In the genomic region with DNA sequence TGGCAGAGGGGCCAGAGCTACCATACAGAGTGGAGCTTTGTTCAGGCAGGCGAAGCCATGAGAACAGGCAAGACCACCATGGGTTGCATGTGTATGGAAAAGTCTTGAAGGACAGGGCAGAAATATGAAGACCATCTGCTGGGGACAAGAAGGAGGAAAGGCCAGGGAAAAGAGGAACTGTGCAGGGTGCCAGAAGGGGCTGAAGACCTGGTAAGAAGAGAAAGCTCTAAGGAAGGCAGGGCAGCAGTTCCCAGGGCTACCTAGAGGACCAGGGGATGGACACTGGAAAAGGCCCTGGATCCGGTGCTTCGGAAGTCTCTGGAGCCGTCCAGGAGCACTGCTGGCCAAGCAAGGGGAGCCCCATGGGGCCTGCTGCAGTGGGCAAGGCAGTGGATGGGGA, we compare ENCODE assay signal across 19 cellular contexts. TPM values are rescaled to one million over a fixed set of nuclear protein-coding genes. Genes with fewer than 3 reads are reported as not detected.
A peak's percentile ranks its signal among the peaks of the same experiment; 100 is the strongest.
DNase-seq lines count a peak whose midpoint lies in the region; ATAC-seq, FAIRE-seq and TF ChIP-seq lines count a peak whose summit lies in the region.
"Had no signal": no experiment of that assay in that cellular context is flagged by ENCODE, and none has a peak within 500 bp of the region (broad histone marks: within the 10 kb centered on the region; RNA-seq: fewer than 3 reads in every experiment).

No MANE protein-coding gene starts in this region.

- no peak overlapping the region for H2AFZ ChIP-seq in osteoblast (ENCODE audit: low read length)

- no peaks in the 10 kb centered on the region for H3K9me3 Mint-ChIP-seq in endothelial cell (ENCODE audit: unreplicated experiment)
- H3K9me3 Mint-ChIP-seq: CD4-positive, CD25-positive, alpha-beta regulatory T cell; HFFc6 had no signal

- no peak overlapping the region for H3K27ac ChIP-seq in heart left ventricle
- H3K27ac ChIP-seq in right atrium auricular region = no peak overlapping the region
- H3K27ac ChIP-seq in osteoblast (ENCODE audit: low read depth, low read length) = no peak overlapping the region
- H3K27ac ChIP-seq: 22Rv1, BLaER1 had no signal

- H3K4me3 Mint-ChIP-seq in endothelial cell (ENCODE audit: unreplicated experiment) = peak overlapping the region; percentile 56
- H3K4me3 Mint-ChIP-seq: CD4-positive, CD25-positive, alpha-beta regulatory T cell; HFFc6 had no signal

- H3K9me3 ChIP-seq in heart left ventricle (no peaks in the 10 kb centered on the region), right atrium auricular region (no peaks in the 10 kb centered on the region), osteoblast (ENCODE audit: low read depth, low read length) (no peaks in the 10 kb centered on the region)
- H3K9me3 ChIP-seq: BLaER1 had no signal

- TF ChIP-seq CTCF in heart left ventricle (IDR thresholded peaks at IDR 0.05) = no peak
- TF ChIP-seq CTCF in right atrium auricular region (IDR thresholded peaks at IDR 0.05) = no peak
- TF ChIP-seq CTCF in endothelial cell (IDR thresholded peaks at IDR 0.05; ENCODE audit: unreplicated experiment) = no peak
- TF ChIP-seq CTCF in osteoblast (IDR thresholded peaks at IDR 0.05; ENCODE audit: extremely low read depth, low read depth, low read length) = no peak

- no peaks in the 10 kb centered on the region for H3K4me1 Mint-ChIP-seq in endothelial cell (ENCODE audit: unreplicated experiment)
- H3K4me1 Mint-ChIP-seq: CD4-positive, CD25-positive, alpha-beta regulatory T cell had no signal

- no peak for FAIRE-seq in urothelium cell line (lab: Jason Lieb, UNC)

- H3K27ac Mint-ChIP-seq in endothelial cell (ENCODE audit: unreplicated experiment) = no peak overlapping the region
- H3K27ac Mint-ChIP-seq: CD4-positive, CD25-positive, alpha-beta regulatory T cell; HFFc6 had no signal

- H3K27me3 ChIP-seq in heart left ventricle = no peaks in the 10 kb centered on the region
- no peaks in the 10 kb centered on the region for H3K27me3 ChIP-seq in right atrium auricular region
- H3K27me3 ChIP-seq in osteoblast (ENCODE audit: insufficient read depth, low read length) = no peaks in the 10 kb centered on the region
- H3K27me3 ChIP-seq: BLaER1 had no signal

- H3K79me2 ChIP-seq in osteoblast (ENCODE audit: insufficient read depth, low read length) = no peaks in the 10 kb centered on the region

- DNase-seq in heart left ventricle = peak in 3 of 5 donors; percentile 4 to 29 (median 7)
- DNase-seq in right atrium auricular region (ENCODE audit: low spot score) = no peak
- DNase-seq in endothelial cell (ENCODE audit: low spot score) = no peak
- peak; percentile 30 for DNase-seq in osteoblast (ENCODE audit: insufficient read length, low spot score, missing footprints)
- no peak for DNase-seq in urothelium cell line (ENCODE audit: low spot score)
- DNase-seq in DMS153 (lab: John Stamatoyannopoulos, UW) = no peak
- DNase-seq in mesenteric fat pad (ENCODE audit: low spot score) = no peak
- DNase-seq: AML-193; CD4-positive, CD25-positive, alpha-beta regulatory T cell; DMS 273 treated with DMSO at 0.1 percent for 48 hours; DND-41; GDM1; HCEC 1CT; HFFc6 had no signal

- whole genome bisulfite sequencing in heart left ventricle, 4 donors = 68 to 98% (median 88%) methylated on average over 4 of the region's 4 CpGs

- peaks cover 6% of the 10 kb centered on the region for H3K36me3 Mint-ChIP-seq in endothelial cell (ENCODE audit: low read depth, unreplicated experiment)
- H3K36me3 Mint-ChIP-seq: CD4-positive, CD25-positive, alpha-beta regulatory T cell had no signal

- H3K4me2 ChIP-seq in osteoblast (ENCODE audit: insufficient read depth, low read length) = no peak overlapping the region
- H3K4me2 ChIP-seq: BLaER1 had no signal

- ATAC-seq in heart left ventricle (no peak), GM18873 (IDR thresholded peaks at IDR 0.05; ENCODE audit: low FRiP score, unreplicated experiment) (no peak)

- intact Hi-C loops in heart left ventricle (cut with DNase I) = no loop called here

- H3K4me1 ChIP-seq in heart left ventricle (peaks cover 0 to 27% (median 0%) of the 10 kb centered on the region in 12 donors), right atrium auricular region (peaks cover 0 to 31% of the 10 kb centered on the region in 2 donors), osteoblast (ENCODE audit: insufficient read depth, low read length) (peaks cover 6% of the 10 kb centered on the region)

- H3K36me3 ChIP-seq in heart left ventricle = no peaks in the 10 kb centered on the region
- no peaks in the 10 kb centered on the region for H3K36me3 ChIP-seq in right atrium auricular region
- no peaks in the 10 kb centered on the region for H3K36me3 ChIP-seq in osteoblast (ENCODE audit: insufficient read depth, low read length)
- H3K36me3 ChIP-seq: BLaER1 had no signal

- no peak for TF ChIP-seq POLR2A in heart left ventricle (IDR thresholded peaks at IDR 0.05)

- H3K4me3 ChIP-seq in heart left ventricle = no peak overlapping the region
- no peak overlapping the region for H3K4me3 ChIP-seq in right atrium auricular region
- no peak overlapping the region for H3K4me3 ChIP-seq in osteoblast (ENCODE audit: insufficient read depth, low read length)
- H3K4me3 ChIP-seq: BLaER1 had no signal

- no peaks in the 10 kb centered on the region for H4K20me1 ChIP-seq in osteoblast (ENCODE audit: insufficient read depth, low read length)
- H4K20me1 ChIP-seq: BLaER1 had no signal

- peaks cover 2% of the 10 kb centered on the region for H3K27me3 Mint-ChIP-seq in endothelial cell (ENCODE audit: unreplicated experiment)

RNA-seq across cellular contexts. Expression of gene PKP1, which starts 43.4 kb away (rescaled TPM):
- total RNA-seq in heart left ventricle = 1 to 10 TPM in 1 of 9 donors, under 1 TPM in 6, not detected in 2; 0.09 to 1.6 (median 0.27) TPM
- polyA plus RNA-seq in heart left ventricle = under 1 TPM in 1 of 2 donors, not detected in 1; 0.62 TPM
- total RNA-seq in right atrium auricular region = 1 to 10 TPM in 1 of 2 donors, not detected in 1; 2.3 TPM
- total RNA-seq in endothelial cell (ENCODE audit: unreplicated experiment) = 0.64 TPM
- total RNA-seq in osteoblast = under 0.01 TPM in 2 replicates
- 11.5 TPM for total RNA-seq in mesenteric fat pad
- total RNA-seq: CD4-positive, CD25-positive, alpha-beta regulatory T cell; H4; HFFc6; HT1080 had no signal
- polyA plus RNA-seq: CD4-positive, CD25-positive, alpha-beta regulatory T cell had no signal

RNA-seq across cellular contexts. Expression of gene TNNT2, which starts 50.8 kb away (rescaled TPM):
- 1,000 to 10,000 TPM; 5,987 to 9,948 (median 7,621) TPM for total RNA-seq in heart left ventricle
- polyA plus RNA-seq in heart left ventricle = over 10,000 TPM in 1 of 2 donors, 1,000 to 10,000 TPM in 1; 9,964 to 28,496 TPM
- over 10,000 TPM in 1 of 2 donors, 1,000 to 10,000 TPM in 1; 4,112 to 12,321 TPM for total RNA-seq in right atrium auricular region
- total RNA-seq in endothelial cell (ENCODE audit: unreplicated experiment) = 3.3 TPM
- not detected in 2 replicates for total RNA-seq in osteoblast
- total RNA-seq in mesenteric fat pad = not detected
- total RNA-seq: CD4-positive, CD25-positive, alpha-beta regulatory T cell; H4; HFFc6; HT1080 had no signal
- polyA plus RNA-seq: CD4-positive, CD25-positive, alpha-beta regulatory T cell had no signal

Comparison
In these comparisons a context has a peak if more than half of its experiments do, and no peak if none do; other contexts are left out.
1. DNase-seq: peak in heart left ventricle (3 of 5) and osteoblast (single experiment); none in right atrium auricular region (single experiment), endothelial cell (single experiment), urothelium cell line (single experiment), DMS153 (single experiment) and mesenteric fat pad (single experiment).
2. RNA of gene TNNT2, which starts 50.8 kb away (total RNA-seq): 4,112 to 12,321 TPM in right atrium auricular region and 5,987 to 9,948 TPM in heart left ventricle; 3.3 TPM in endothelial cell (single experiment), not detected in osteoblast and not detected in mesenteric fat pad (single experiment); every median in the first group is over 100 times any median in the second.